ENCODE assay signal across 1 cellular context in genomic region chr12:93677195-93678064, GRCh38.
TF ChIP-seq lines count a peak whose summit lies in the region.

CRADD (plus strand) TSS chr12:93677375.

TF ChIP-seq in HCT116, 20 proteins besides CTCF, POLR2A, EP300 and RAD21 (continued from another document):
- no peak for TF ChIP-seq EZH2 (IDR thresholded peaks at IDR 0.05)
- TF ChIP-seq ELF1 (IDR thresholded peaks at IDR 0.05; ENCODE audit: borderline replicate concordance, low read depth) = peak; percentile 92
- peak; percentile 98 for TF ChIP-seq EGR1 (IDR thresholded peaks at IDR 0.05; ENCODE audit: low read depth)
- peak; percentile 96 for TF ChIP-seq CBX3 (IDR thresholded peaks at IDR 0.05; ENCODE audit: low read depth)
- no peak; the same call in 1 of the 2 replicates for TF ChIP-seq CEBPB (IDR thresholded peaks at IDR 0.05; ENCODE audit: low read depth)
- TF ChIP-seq POLR2AphosphoS5 (IDR thresholded peaks at IDR 0.05; ENCODE audit: low read depth, low read length) = peak; percentile 77
- TF ChIP-seq EZH2phosphoT487 (IDR thresholded peaks at IDR 0.05; ENCODE audit: borderline replicate concordance) = no peak
